27 cellular contexts compared by ENCODE assay signal in genomic region chr2:78614747-78615146, GRCh38.
"Had no signal": no experiment of that assay in that cellular context is flagged by ENCODE, and none has a peak within 500 bp of the region (broad histone marks: within the 10 kb centered on the region; RNA-seq: fewer than 3 reads in every experiment).

No MANE protein-coding gene starts in this region.

- H3K9me3 ChIP-seq: stomach, suprapubic skin, testis, thoracic aorta, thyroid gland, tibial artery, tibial nerve, transverse colon, upper lobe of left lung, upper lobe of right lung, uterus, vagina had no signal

- H3K36me3 ChIP-seq: stomach, suprapubic skin, thoracic aorta, thyroid gland, tibial artery, tibial nerve, transverse colon, upper lobe of left lung, upper lobe of right lung, uterus, vagina had no signal

- H3K4me1 ChIP-seq: stomach, suprapubic skin, testis, thyroid gland, tibial artery, tibial nerve, transverse colon, upper lobe of left lung, upper lobe of right lung, uterus, vagina had no signal

- H3K27me3 ChIP-seq: stomach, suprapubic skin, testis, thyroid gland, tibial artery, tibial nerve, transverse colon, upper lobe of left lung, upper lobe of right lung, uterus, vagina had no signal

- ATAC-seq: stimulated activated effector memory CD8-positive, alpha-beta T cell treated with anti-CD3 and anti-CD28 coated beads, Interleukin-12 subunit alpha, Interleukin-12 subunit beta, amount 100 ng/mL, for 72 hours; stimulated activated memory B cell treated with anti-CD40 and anti-IgM and Interleukin-4, amounts not matched to agents 10 μg/mL and 1 μg/mL and 100 μg/mL, for 72 hours; stimulated activated naive B cell treated with anti-CD40 and anti-IgM and Interleukin-4, amounts not matched to agents 10 μg/mL and 1 μg/mL and 100 μg/mL, for 72 hours; stimulated activated naive CD8-positive, alpha-beta T cell treated with anti-CD3 and anti-CD28 coated beads, Interleukin-15, amount 100 ng/mL, for 72 hours; stimulated activated naive CD8-positive, alpha-beta T cell treated with anti-CD3 and anti-CD28 coated beads, Interleukin-15, Interleukin-2, amounts not matched to agents 100 U/mL and 50 U/mL, for 24 hours; upper lobe of right lung had no signal

- DNase-seq: stimulated activated CD4-positive, alpha-beta T cell treated with anti-CD3 and anti-CD28 coated beads, Interleukin-2, amount 100 ng/mL, for 48 hours; stimulated activated CD4-positive, alpha-beta T cell treated with anti-CD3 and anti-CD28 coated beads, Interleukin-4, amount 100 ng/mL, for 1 hour; stimulated activated CD4-positive, alpha-beta T cell treated with anti-CD3 and anti-CD28 coated beads, Interleukin-4, amount 100 ng/mL, for 24 hours; stimulated activated CD4-positive, alpha-beta T cell treated with anti-CD3 and anti-CD28 coated beads, Interleukin-4, amount 100 ng/mL, for 4 hours; stimulated activated CD8-positive, alpha-beta memory T cell treated with anti-CD3 and anti-CD28 coated beads, Interleukin-4, amount 100 ng/mL, for 48 hours; stimulated activated naive B cell treated with anti-CD40 and anti-IgM and Interleukin-4, amounts not matched to agents 10 μg/mL and 1 μg/mL and 100 μg/mL, for 72 hours; stimulated activated naive CD4-positive, alpha-beta T cell; stimulated activated naive CD4-positive, alpha-beta T cell treated with Interleukin-2 at 50 U/mL for 16 hours; stimulated activated naive CD8-positive, alpha-beta T cell treated with anti-CD3 and anti-CD28 coated beads, Interleukin-15, amount 100 ng/mL, for 72 hours; stimulated activated naive CD8-positive, alpha-beta T cell treated with anti-CD3 and anti-CD28 coated beads, Interleukin-15, Interleukin-2, amounts not matched to agents 100 U/mL and 50 U/mL, for 24 hours; stomach; substantia nigra; testis; thyroid gland; tibial artery; transverse colon; trophoblast cell; upper lobe of left lung; upper lobe of right lung; uterus had no signal

- H3K4me3 ChIP-seq: stomach, suprapubic skin, testis, thoracic aorta, thyroid gland, tibial artery, tibial nerve, transverse colon, upper lobe of left lung, upper lobe of right lung, uterus, vagina had no signal

- FAIRE-seq: urothelium cell line had no signal

- H3K27ac ChIP-seq: stomach, suprapubic skin, testis, thoracic aorta, thyroid gland, tibial artery, tibial nerve, transverse colon, upper lobe of left lung, upper lobe of right lung, uterus, vagina had no signal
